Comparison of ENCODE assay signal across 9 cellular contexts in the genomic region with DNA sequence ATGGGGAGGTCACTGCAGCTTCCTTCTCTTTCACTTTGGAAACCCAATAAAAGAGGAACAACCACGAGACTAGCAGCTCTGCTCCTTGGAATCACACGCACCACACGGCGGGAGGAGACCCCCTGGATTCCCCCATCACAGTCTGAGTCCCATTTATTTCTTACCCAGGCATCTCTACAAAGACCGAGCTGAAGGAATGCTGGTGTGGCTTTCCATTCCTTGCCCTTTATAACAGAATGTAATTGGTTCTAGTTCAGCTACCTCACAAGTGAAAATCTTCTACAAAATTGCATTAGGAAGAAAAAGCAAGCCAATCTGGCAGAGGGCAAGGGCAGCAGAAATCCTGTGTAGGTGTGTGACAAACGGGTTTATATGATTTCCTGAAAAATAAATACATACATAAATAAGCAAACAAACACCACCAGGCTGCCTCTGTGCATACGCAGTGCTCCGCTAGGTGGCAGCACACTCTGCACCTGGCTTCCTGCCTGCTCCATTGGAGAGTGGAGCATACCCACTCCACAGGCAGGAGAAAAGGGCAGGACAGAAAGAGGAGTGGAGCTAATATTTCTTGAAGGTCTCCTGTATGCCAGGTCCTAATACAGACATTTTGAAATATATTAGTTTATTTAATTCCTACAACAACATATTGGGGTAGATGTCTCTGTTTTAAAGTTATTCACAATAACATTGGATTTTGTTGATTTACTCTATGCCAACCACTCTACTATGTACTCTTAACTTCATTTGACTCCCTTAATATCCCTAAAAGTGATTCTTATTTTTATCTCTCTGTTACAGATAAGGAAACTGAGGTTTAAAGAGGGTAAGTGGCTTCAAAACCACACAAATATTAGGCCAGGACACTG.
DNase-seq lines count a peak whose midpoint lies in the region; ATAC-seq, FAIRE-seq and TF ChIP-seq lines count a peak whose summit lies in the region.
"Had no signal": no experiment of that assay in that cellular context is flagged by ENCODE, and none has a peak within 500 bp of the region (broad histone marks: within the 10 kb centered on the region; RNA-seq: fewer than 3 reads in every experiment).

No MANE protein-coding gene starts in this region.

- no peaks in the 10 kb centered on the region for H3K4me1 ChIP-seq in H1 (replicated peaks in 1 of 4; ENCODE audit: control insufficient read depth in 3 of 4, insufficient read depth in 4 of 4, low read length in 3 of 4)
- H3K4me1 ChIP-seq in mucosa of descending colon (ENCODE audit: low read depth), result no peaks in the 10 kb centered on the region
- no peaks in the 10 kb centered on the region for H3K4me1 ChIP-seq in uterus

- ATAC-seq in GM21576 (IDR thresholded peaks at IDR 0.05; ENCODE audit: unreplicated experiment) (peak; percentile 95), SK-N-SH treated with all-trans-retinoic acid at 6 μM for 48 hours (peak; percentile 99), mucosa of descending colon (peak; percentile 82)

- no peak for FAIRE-seq in H1 (lab: Jason Lieb, UNC)
- FAIRE-seq: islet of Langerhans had no signal

- TF ChIP-seq POLR2A in H1 (IDR thresholded peaks at IDR 0.05; ENCODE audit: control extremely low read depth in 1 of 2, low read depth in 2 of 2, low read length in 2 of 2) (no peak), uterus (IDR thresholded peaks at IDR 0.05) (no peak)

- H2AK5ac ChIP-seq in H1 (ENCODE audit: low read depth, low read length), result no peak overlapping the region

- no peaks in the 10 kb centered on the region for H3K23me2 ChIP-seq in H1 (ENCODE audit: low read depth, low read length)

- no peaks in the 10 kb centered on the region for H3K79me1 ChIP-seq in H1 (ENCODE audit: low read depth, low read length)

- H4K5ac ChIP-seq in H1 (ENCODE audit: insufficient read length, low read depth, low read length), result no peak overlapping the region

- H2BK12ac ChIP-seq in H1 (ENCODE audit: low read depth, low read length), result no peak overlapping the region

- no peak overlapping the region for H2BK20ac ChIP-seq in H1 (ENCODE audit: low read length)

- H3K23ac ChIP-seq in H1 (ENCODE audit: insufficient read length), result no peak overlapping the region

- TF ChIP-seq CTCF in H1 (IDR thresholded peaks at IDR 0.05; ENCODE audit: control extremely low read depth in 1 of 3, insufficient read depth in 1 of 3, low read depth in 1 of 3, low read length in 3 of 3), result peak; percentile 83 to 97 (median 93)
- peak; percentile 76 for TF ChIP-seq CTCF in mucosa of descending colon (IDR thresholded peaks at IDR 0.05)
- peak in 2 of 4 experiments; percentile 38 to 41 for TF ChIP-seq CTCF in uterus (IDR thresholded peaks at IDR 0.05)

- H4K20me1 ChIP-seq in H1 (replicated peaks in 1 of 2; ENCODE audit: control insufficient read depth in 1 of 2, insufficient read depth in 2 of 2, low read length in 2 of 2), result no peaks in the 10 kb centered on the region

- intact Hi-C loops in mucosa of descending colon (cut with DNase I, micrococcal nuclease) (no loop called here), uterus (cut with DNase I; ENCODE audit: low total_unique reads) (no loop called here)

- no peak overlapping the region for H3K4me2 ChIP-seq in H1 (ENCODE audit: insufficient read depth in 1 of 2, low read depth in 2 of 2, low read length in 2 of 2)

- H3K36me3 ChIP-seq in H1 (ENCODE audit: control insufficient read depth in 2 of 4, insufficient read depth in 4 of 4, low read length in 3 of 4) (no peaks in the 10 kb centered on the region), mucosa of descending colon (ENCODE audit: low read depth) (no peaks in the 10 kb centered on the region), uterus (no peaks in the 10 kb centered on the region)

- H3K27ac ChIP-seq in H1 (ENCODE audit: low read depth, low read length) (no peak overlapping the region), uterus (no peak overlapping the region)

- H2BK120ac ChIP-seq in H1 (replicated peaks; ENCODE audit: low read depth, low read length), result no peak overlapping the region

- H3K14ac ChIP-seq in H1 (ENCODE audit: insufficient read length), result no peak overlapping the region

- H4K8ac ChIP-seq in H1 (ENCODE audit: extremely low read depth, insufficient read depth, low read length), result no peak overlapping the region

- H3K4me3 ChIP-seq in H1 (ENCODE audit: extremely low read depth in 1 of 4, insufficient read depth in 2 of 4, low read depth in 3 of 4, low read length in 4 of 4) (no peak overlapping the region), mucosa of descending colon (no peak overlapping the region), uterus (no peak overlapping the region)

- H3K9me3 ChIP-seq in H1 (ENCODE audit: insufficient read depth in 2 of 2, low read depth in 1 of 2, low read length in 1 of 2) (no peaks in the 10 kb centered on the region), mucosa of descending colon (no peaks in the 10 kb centered on the region), uterus (no peaks in the 10 kb centered on the region)

- H3K27me3 ChIP-seq in H1 (replicated peaks in 1 of 4; ENCODE audit: control insufficient read depth in 3 of 4, extremely low read depth in 1 of 4, insufficient read depth in 3 of 4, low read length in 3 of 4) (no peaks in the 10 kb centered on the region), uterus (no peaks in the 10 kb centered on the region)

- H3K18ac ChIP-seq in H1 (ENCODE audit: extremely low read depth, low read length), result no peak overlapping the region

- H2BK15ac ChIP-seq in H1 (ENCODE audit: low read length), result no peak overlapping the region

- TF ChIP-seq RAD21 in H1 (IDR thresholded peaks at IDR 0.05 in 1 of 2, conservative IDR thresholded peaks at IDR 0.05 in 1 of 2; ENCODE audit: low read depth in 2 of 2, low read length in 2 of 2), result peak; percentile 78 to 81

- CTCF ChIA-PET in H1 (lab: Charles Lee; ENCODE audit: partially characterized antibody), result interaction anchor here (0.5 to 1.8 kb wide), 37 partner anchors 8 to 1833 kb away, joined by 3 to 13 read pairs (median 3); no protein-coding TSS in a partner anchor

- 42% methylated on average over 8 of the region's 8 CpGs; no CpG with 5 or more reads in 1 of the 2 experiments for WGBS in H1 (ENCODE audit: extremely low coverage in 1 of 2, insufficient coverage in 1 of 2, insufficient read length in 1 of 2, insufficient replicate concordance in 2 of 2, low coverage in 1 of 2, low lambda C conversion rate in 2 of 2, missing lambda C conversion rate in 1 of 2), 2 experiments

- no peak for TF ChIP-seq EP300 in H1 (IDR thresholded peaks at IDR 0.05; ENCODE audit: borderline replicate concordance in 1 of 2, low read depth in 2 of 2, low read length in 2 of 2)

- peak; percentile 13 for DNase-seq in activated naive CD4-positive, alpha-beta T cell treated with Interleukin-2 at 50 U/mL for 16 hours
- DNase-seq in activated naive CD4-positive, alpha-beta T cell (lab: John Stamatoyannopoulos, UW), result no peak
- peak; percentile 88 for DNase-seq in HT-29 (ENCODE audit: low spot score)
- peak in 1 of 2 experiments; percentile 86 for DNase-seq in H1 (ENCODE audit: low read depth in 1 of 2, low spot score in 2 of 2)
- DNase-seq in mucosa of descending colon, result peak in 2 of 3 donors; percentile 70 to 73
- peak; percentile 11 to 17 for DNase-seq in uterus

- no peak overlapping the region for H2AFZ ChIP-seq in H1 (ENCODE audit: low read length)

- H2BK5ac ChIP-seq in H1 (ENCODE audit: low read depth, low read length), result no peak overlapping the region

- H3K4ac ChIP-seq in H1 (replicated peaks; ENCODE audit: insufficient read length, low read depth, low read length), result no peak overlapping the region

- no peak overlapping the region for H3K56ac ChIP-seq in H1 (replicated peaks; ENCODE audit: insufficient read length, low read depth, low read length)

- POLR2A ChIA-PET in H1 (lab: Charles Lee; ENCODE audit: partially characterized antibody), result no interaction called here

- no peaks in the 10 kb centered on the region for H3K79me2 ChIP-seq in H1 (ENCODE audit: control insufficient read depth in 1 of 2, insufficient read depth in 2 of 2, low read length in 2 of 2)

- no peak overlapping the region for H3K9ac ChIP-seq in H1 (replicated peaks in 1 of 4; ENCODE audit: extremely low read depth in 1 of 4, low read depth in 3 of 4, low read length in 3 of 4)

- H4K91ac ChIP-seq in H1 (replicated peaks; ENCODE audit: insufficient read length, low read length), result no peak overlapping the region

TF ChIP-seq in SK-N-SH treated with all-trans-retinoic acid at 6 μM for 48 hours, 23 proteins besides CTCF, POLR2A, EP300 and RAD21:
- TF ChIP-seq ZNF70 (CRISPR knock-in tag; IDR thresholded peaks at IDR 0.05), result no peak
- TF ChIP-seq ZNF8 (CRISPR knock-in tag; IDR thresholded peaks at IDR 0.05), result no peak
- no peak for TF ChIP-seq SNAI2 (CRISPR knock-in tag; IDR thresholded peaks at IDR 0.05)
TF ChIP-seq in SK-N-SH treated with all-trans-retinoic acid at 6 μM for 48 hours: peak in this region for 0.

TF ChIP-seq in H1, 55 proteins besides CTCF, POLR2A, EP300 and RAD21:
- TF ChIP-seq RNF2 (IDR thresholded peaks at IDR 0.05; ENCODE audit: borderline replicate concordance, low read depth, low read length, missing control alignments, poor library complexity, severe bottlenecking) (no peak), KDM1A (IDR thresholded peaks at IDR 0.05; ENCODE audit: borderline replicate concordance, low read length) (no peak), HDAC2 (IDR thresholded peaks at IDR 0.05; ENCODE audit: borderline replicate concordance in 1 of 2, low read depth in 2 of 2, low read length in 2 of 2) (no peak), CHD1 (IDR thresholded peaks at IDR 0.05; ENCODE audit: low read depth, low read length) (no peak), RXRA (IDR thresholded peaks at IDR 0.05; ENCODE audit: insufficient read depth, low read depth, low read length) (no peak), FOSL1 (IDR thresholded peaks at IDR 0.05; ENCODE audit: insufficient read depth, low read depth, low read length) (no peak), BRCA1 (IDR thresholded peaks at IDR 0.05; ENCODE audit: low read depth, low read length) (no peak), POLR2AphosphoS5 (IDR thresholded peaks at IDR 0.05; ENCODE audit: low read depth, low read length) (no peak), CBX5 (IDR thresholded peaks at IDR 0.05; ENCODE audit: low read depth, low read length) (no peak)
- TF ChIP-seq, protein P1, sequence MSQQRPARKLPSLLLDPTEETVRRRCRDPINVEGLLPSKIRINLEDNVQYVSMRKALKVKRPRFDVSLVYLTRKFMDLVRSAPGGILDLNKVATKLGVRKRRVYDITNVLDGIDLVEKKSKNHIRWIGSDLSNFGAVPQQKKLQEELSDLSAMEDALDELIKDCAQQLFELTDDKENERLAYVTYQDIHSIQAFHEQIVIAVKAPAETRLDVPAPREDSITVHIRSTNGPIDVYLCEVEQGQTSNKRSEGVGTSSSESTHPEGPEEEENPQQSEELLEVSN (IDR thresholded peaks at IDR 0.05), result no peak
TF ChIP-seq in H1: peak in this region for 0.

Comparison
In these comparisons a context has a peak if more than half of its experiments do, and no peak if none do; other contexts are left out.
1. DNase-seq: peak in activated naive CD4-positive, alpha-beta T cell treated with Interleukin-2 at 50 U/mL for 16 hours (single experiment), HT-29 (single experiment), mucosa of descending colon (2 of 3) and uterus (2 of 2); none in activated naive CD4-positive, alpha-beta T cell (0 of 4).
2. Peak in every context shown above with its lines, with median percentiles within 50 percentile points of each other: ATAC-seq.